ENCODE assay signal across 15 cellular contexts in the genomic region with DNA sequence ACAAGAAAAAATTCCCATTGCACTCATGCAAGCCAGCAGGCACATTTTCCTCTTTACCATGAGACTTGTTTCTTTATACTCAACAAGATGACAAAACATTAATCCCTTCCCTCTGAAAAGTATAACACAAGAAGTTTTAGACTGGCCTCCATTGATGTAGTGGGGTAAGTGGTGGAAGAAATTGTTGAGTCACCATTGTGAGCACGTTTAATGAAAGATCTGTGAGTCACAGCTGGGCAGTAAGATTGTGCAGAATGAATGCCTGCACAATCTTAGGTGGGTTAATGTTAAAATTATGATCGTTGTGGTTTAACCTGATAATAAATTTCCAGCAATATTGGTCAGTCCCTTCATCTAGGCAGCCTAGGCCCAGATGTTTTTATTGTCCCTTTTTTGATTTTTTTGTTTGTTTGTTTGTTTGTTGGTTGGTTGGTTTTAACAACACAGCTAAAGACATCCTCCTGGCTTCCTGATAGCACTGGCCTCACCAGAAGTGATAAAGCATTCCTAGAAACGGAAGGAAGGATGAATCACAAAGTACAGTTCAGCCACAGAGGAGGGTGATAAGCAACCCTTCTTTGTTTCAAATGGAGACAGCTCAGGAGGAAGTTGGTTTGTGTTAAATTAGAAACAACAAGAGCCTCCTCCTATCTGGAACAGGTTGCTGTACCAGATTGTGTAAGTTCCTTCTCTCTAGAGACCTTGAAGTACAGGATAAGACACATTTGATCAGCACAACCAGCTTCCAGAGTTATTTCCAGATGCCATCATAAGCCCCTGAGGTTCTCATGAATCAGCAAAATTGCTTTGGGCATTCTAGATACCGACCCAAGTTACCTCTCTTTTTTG. TPM values are rescaled to one million over a fixed set of nuclear protein-coding genes. Genes with fewer than 3 reads are reported as not detected.
DNase-seq lines count a peak whose midpoint lies in the region; ATAC-seq and TF ChIP-seq lines count a peak whose summit lies in the region.
"Had no signal": no experiment of that assay in that cellular context is flagged by ENCODE, and none has a peak within 500 bp of the region (broad histone marks: within the 10 kb centered on the region; RNA-seq: fewer than 3 reads in every experiment).

No MANE protein-coding gene starts in this region.

- no peaks in the 10 kb centered on the region for H3K9me3 ChIP-seq in RWPE2 (ENCODE audit: severe bottlenecking)
- H3K9me3 ChIP-seq in testis: no peaks in the 10 kb centered on the region

- peaks cover 13% of the 10 kb centered on the region for H3K27me3 Mint-ChIP-seq in activated T-cell treated with anti-CD3 and anti-CD28 coated beads, Interleukin-2, amount 50 U/mL, for 72 hours (ENCODE audit: low read depth)
- H3K27me3 Mint-ChIP-seq in endothelial cell (ENCODE audit: unreplicated experiment): no peaks in the 10 kb centered on the region
- H3K27me3 Mint-ChIP-seq: memory B cell had no signal

- H3K27me3 ChIP-seq in RWPE2 (ENCODE audit: insufficient read depth, poor library complexity, severe bottlenecking) (no peaks in the 10 kb centered on the region), testis (no peaks in the 10 kb centered on the region)

- DNase-seq in activated T-cell treated with anti-CD3 and anti-CD28 coated beads, Interleukin-2, amount 50 U/mL, for 72 hours: no peak
- DNase-seq in activated T-cell treated with anti-CD3 and anti-CD28 coated beads for 4 hours (no peak), RWPE2 (ENCODE audit: low spot score) (no peak), endothelial cell (ENCODE audit: low spot score) (no peak), substantia nigra (lab: John Stamatoyannopoulos, UW) (no peak), EL (no peak), testis (no peak)
- DNase-seq: activated gamma-delta T cell treated with Interleukin-2 at 50 U/mL for 16 hours, H7, NCI-H2081, small intestine had no signal

- H3K4me3 Mint-ChIP-seq in activated T-cell treated with anti-CD3 and anti-CD28 coated beads, Interleukin-2, amount 50 U/mL, for 72 hours: peak overlapping the region in 1 of 2 donors; percentile 38
- no peak overlapping the region for H3K4me3 Mint-ChIP-seq in endothelial cell (ENCODE audit: unreplicated experiment)
- H3K4me3 Mint-ChIP-seq: memory B cell; stimulated activated naive CD8-positive, alpha-beta T cell treated with anti-CD3 and anti-CD28 coated beads, Interleukin-15, Interleukin-2, amounts not matched to agents 100 ng/mL and 50 ng/mL, for 24 hours had no signal

- H3K36me3 ChIP-seq in RWPE2 (ENCODE audit: low read depth): no peaks in the 10 kb centered on the region
- no peaks in the 10 kb centered on the region for H3K36me3 ChIP-seq in testis (ENCODE audit: low read depth, missing control alignments)

- H3K27ac ChIP-seq in RWPE2 (ENCODE audit: poor library complexity, severe bottlenecking) (no peak overlapping the region), substantia nigra (ENCODE audit: low read depth, low read length, poor library complexity, severe bottlenecking) (peak overlapping the region; percentile 14), testis (no peak overlapping the region)

- no peaks in the 10 kb centered on the region for H3K4me1 ChIP-seq in RWPE2 (ENCODE audit: insufficient read depth, poor library complexity, severe bottlenecking)
- H3K4me1 ChIP-seq in testis: no peaks in the 10 kb centered on the region

- no peaks in the 10 kb centered on the region for H3K36me3 Mint-ChIP-seq in activated T-cell treated with anti-CD3 and anti-CD28 coated beads, Interleukin-2, amount 50 U/mL, for 72 hours (ENCODE audit: insufficient read depth in 2 of 2)
- H3K36me3 Mint-ChIP-seq in endothelial cell (ENCODE audit: low read depth, unreplicated experiment): no peaks in the 10 kb centered on the region
- H3K36me3 Mint-ChIP-seq: memory B cell had no signal

- peaks cover 12% of the 10 kb centered on the region for H3K4me1 Mint-ChIP-seq in activated T-cell treated with anti-CD3 and anti-CD28 coated beads, Interleukin-2, amount 50 U/mL, for 72 hours (ENCODE audit: low read depth)
- H3K4me1 Mint-ChIP-seq in endothelial cell (ENCODE audit: unreplicated experiment): peaks cover 16% of the 10 kb centered on the region
- H3K4me1 Mint-ChIP-seq: memory B cell had no signal

- H3K27ac Mint-ChIP-seq in activated T-cell treated with anti-CD3 and anti-CD28 coated beads, Interleukin-2, amount 50 U/mL, for 72 hours: peak overlapping the region; percentile 17
- H3K27ac Mint-ChIP-seq in endothelial cell (ENCODE audit: unreplicated experiment): peak overlapping the region; percentile 25
- H3K27ac Mint-ChIP-seq: memory B cell; stimulated activated naive CD8-positive, alpha-beta T cell treated with anti-CD3 and anti-CD28 coated beads, Interleukin-15, Interleukin-2, amounts not matched to agents 100 ng/mL and 50 ng/mL, for 24 hours had no signal

- ATAC-seq in activated T-cell treated with anti-CD3 and anti-CD28 coated beads, Interleukin-2, amount 50 U/mL, for 72 hours (replicated peaks in 1 of 2): peak; percentile 80 to 92
- ATAC-seq in RWPE2 (ENCODE audit: low read depth): peak; percentile 68
- no peak for ATAC-seq in HG02588 (IDR thresholded peaks at IDR 0.05; ENCODE audit: unreplicated experiment)
- ATAC-seq: SK-N-SH treated with all-trans-retinoic acid at 6 μM for 48 hours had no signal

- WGBS in testis, 2 donors: 55% methylated on average over 4 of the region's 4 CpGs

- H3K9me3 Mint-ChIP-seq in activated T-cell treated with anti-CD3 and anti-CD28 coated beads, Interleukin-2, amount 50 U/mL, for 72 hours: no peaks in the 10 kb centered on the region
- H3K9me3 Mint-ChIP-seq in endothelial cell (ENCODE audit: unreplicated experiment): no peaks in the 10 kb centered on the region
- H3K9me3 Mint-ChIP-seq: memory B cell; stimulated activated naive CD8-positive, alpha-beta T cell treated with anti-CD3 and anti-CD28 coated beads, Interleukin-15, Interleukin-2, amounts not matched to agents 100 ng/mL and 50 ng/mL, for 24 hours had no signal

- intact Hi-C loops in testis (cut with DNase I; ENCODE audit: low total_unique reads): no loop called here

- H3K4me3 ChIP-seq in RWPE2 (ENCODE audit: severe bottlenecking) (no peak overlapping the region), testis (no peak overlapping the region)

- TF ChIP-seq POLR2A in testis (IDR thresholded peaks at IDR 0.05): no peak

- TF ChIP-seq CTCF in RWPE2 (IDR thresholded peaks at IDR 0.05; ENCODE audit: poor library complexity, severe bottlenecking) (no peak), endothelial cell (IDR thresholded peaks at IDR 0.05; ENCODE audit: unreplicated experiment) (no peak), testis (IDR thresholded peaks at IDR 0.05) (no peak)

RNA-seq across cellular contexts. Expression of a gene that starts 40.3 kb away (rescaled TPM):
- not detected for total RNA-seq in activated T-cell treated with anti-CD3 and anti-CD28 coated beads, Interleukin-2, amount 50 U/mL, for 72 hours
- 0.10 TPM for total RNA-seq in endothelial cell (ENCODE audit: unreplicated experiment)
- total RNA-seq in testis: 1 to 10 TPM; 1.7 TPM
- 0.40 TPM for polyA plus RNA-seq in testis (ENCODE audit: insufficient read depth, low read depth, low replicate concordance)
